13 cellular contexts compared by ENCODE assay signal in the genomic region with DNA sequence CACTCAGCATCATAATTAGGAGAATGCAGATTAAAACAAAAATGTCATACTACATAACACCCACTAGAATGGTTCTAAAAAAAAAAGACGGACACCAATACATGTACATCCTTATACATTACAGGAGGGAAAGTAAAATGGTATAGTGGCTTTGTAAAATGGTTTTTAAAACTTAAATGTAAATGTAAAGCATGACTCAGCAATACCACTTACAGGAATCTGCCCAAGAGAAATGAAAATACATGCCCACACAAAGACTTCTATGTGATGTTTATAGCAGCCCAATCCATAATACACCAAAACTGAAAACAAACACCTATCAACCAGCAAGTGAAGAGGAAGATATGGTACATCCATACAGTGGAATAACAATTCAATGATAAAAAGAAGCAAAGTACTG.
A peak's percentile ranks its signal among the peaks of the same experiment; 100 is the strongest.
DNase-seq lines count a peak whose midpoint lies in the region; ATAC-seq and TF ChIP-seq lines count a peak whose summit lies in the region.
"Had no signal": no experiment of that assay in that cellular context is flagged by ENCODE, and none has a peak within 500 bp of the region (broad histone marks: within the 10 kb centered on the region; RNA-seq: fewer than 3 reads in every experiment).

No MANE protein-coding gene starts in this region.

- H3K27ac Mint-ChIP-seq in activated B cell treated with CpG ODN at 0.5 μM for 24 hours (peak overlapping the region; percentile 81), naive B cell (peak overlapping the region in 4 of 6 donors; percentile 16 to 78 (median 69))

- POLR2A ChIA-PET in activated B cell treated with CpG ODN at 0.5 μM for 24 hours (lab: Charles Lee) = no interaction called here

- intact Hi-C loops in activated B cell treated with CpG ODN at 0.5 μM for 24 hours (cut with micrococcal nuclease) = loop anchor here (5.0 kb wide), 1 partner anchor 72 kb away; no protein-coding TSS in a partner anchor

- H3K36me3 ChIP-seq in right atrium auricular region = no peaks in the 10 kb centered on the region
- H3K36me3 ChIP-seq: SJCRH30 had no signal

- no peak overlapping the region for H3K4me3 ChIP-seq in GM12864 (ENCODE audit: low read depth, low read length)
- no peak overlapping the region for H3K4me3 ChIP-seq in right atrium auricular region
- H3K4me3 ChIP-seq: SJCRH30 had no signal

- H3K9me3 ChIP-seq in right atrium auricular region = no peaks in the 10 kb centered on the region
- H3K9me3 ChIP-seq: SJCRH30 had no signal

- H3K4me3 Mint-ChIP-seq in activated B cell treated with CpG ODN at 0.5 μM for 24 hours = no peak overlapping the region
- H3K4me3 Mint-ChIP-seq in naive B cell = peak overlapping the region in 3 of 8 donors; percentile 12 to 24 (median 13)
- H3K4me3 Mint-ChIP-seq: CD8-positive, alpha-beta memory T cell had no signal

- TF ChIP-seq CTCF in GM12864 (IDR thresholded peaks at IDR 0.05; ENCODE audit: low read depth, low read length, missing control alignments) = no peak
- TF ChIP-seq CTCF in activated B cell treated with CpG ODN at 0.5 μM for 24 hours (IDR thresholded peaks at IDR 0.05) = no peak
- no peak for TF ChIP-seq CTCF in right atrium auricular region (IDR thresholded peaks at IDR 0.05)

- no peak overlapping the region for H3K27ac ChIP-seq in right atrium auricular region
- H3K27ac ChIP-seq: SJCRH30 had no signal

- no peaks in the 10 kb centered on the region for H3K27me3 Mint-ChIP-seq in activated B cell treated with CpG ODN at 0.5 μM for 24 hours
- no peaks in the 10 kb centered on the region for H3K27me3 Mint-ChIP-seq in naive B cell
- H3K27me3 Mint-ChIP-seq: CD8-positive, alpha-beta memory T cell had no signal

- no peaks in the 10 kb centered on the region for H3K36me3 Mint-ChIP-seq in activated B cell treated with CpG ODN at 0.5 μM for 24 hours (ENCODE audit: low read depth)
- no peaks in the 10 kb centered on the region for H3K36me3 Mint-ChIP-seq in naive B cell
- H3K36me3 Mint-ChIP-seq: CD8-positive, alpha-beta memory T cell had no signal

- H3K27me3 ChIP-seq in right atrium auricular region = no peaks in the 10 kb centered on the region
- H3K27me3 ChIP-seq: SJCRH30 had no signal

- no peaks in the 10 kb centered on the region for H3K4me1 ChIP-seq in right atrium auricular region
- H3K4me1 ChIP-seq: SJCRH30 had no signal

- CTCF ChIA-PET in activated B cell treated with CpG ODN at 0.5 μM for 24 hours (lab: Charles Lee) = no interaction called here

- H3K4me1 Mint-ChIP-seq in activated B cell treated with CpG ODN at 0.5 μM for 24 hours = peaks cover 22% of the 10 kb centered on the region
- peaks cover 12 to 29% (median 21%) of the 10 kb centered on the region in 3 donors for H3K4me1 Mint-ChIP-seq in naive B cell

- DNase-seq in GM12864 (ENCODE audit: low read depth) (peak; percentile 1), activated B cell treated with CpG ODN at 0.5 μM for 24 hours (no peak), naive B cell (no peak), right atrium auricular region (ENCODE audit: low spot score) (no peak), NCI-H1092 treated with DMSO at 0.1 percent for 48 hours (lab: John Stamatoyannopoulos, UW) (no peak)
- no peak for DNase-seq in stimulated activated CD4-positive, alpha-beta T cell treated with anti-CD3 and anti-CD28 coated beads, Interleukin-4, amount 100 ng/mL, for 1 hour
- DNase-seq: CD8-positive, alpha-beta memory T cell; Karpas-422; NCI-H2029; NCI-H2171 treated with DMSO at 0.1 percent for 48 hours; SJCRH30 had no signal

- H3K9me3 Mint-ChIP-seq in activated B cell treated with CpG ODN at 0.5 μM for 24 hours (no peaks in the 10 kb centered on the region), naive B cell (no peaks in the 10 kb centered on the region)
- H3K9me3 Mint-ChIP-seq: CD8-positive, alpha-beta memory T cell had no signal

- peak; percentile 19 for ATAC-seq in HG03280 (IDR thresholded peaks at IDR 0.05; ENCODE audit: unreplicated experiment)
- ATAC-seq in activated B cell treated with CpG ODN at 0.5 μM for 24 hours (ENCODE audit: low read depth) = no peak
- ATAC-seq in naive B cell (ENCODE audit: low read depth in 2 of 2) = no peak
- ATAC-seq in esophagus mucosa = no peak
